In the genomic region with DNA sequence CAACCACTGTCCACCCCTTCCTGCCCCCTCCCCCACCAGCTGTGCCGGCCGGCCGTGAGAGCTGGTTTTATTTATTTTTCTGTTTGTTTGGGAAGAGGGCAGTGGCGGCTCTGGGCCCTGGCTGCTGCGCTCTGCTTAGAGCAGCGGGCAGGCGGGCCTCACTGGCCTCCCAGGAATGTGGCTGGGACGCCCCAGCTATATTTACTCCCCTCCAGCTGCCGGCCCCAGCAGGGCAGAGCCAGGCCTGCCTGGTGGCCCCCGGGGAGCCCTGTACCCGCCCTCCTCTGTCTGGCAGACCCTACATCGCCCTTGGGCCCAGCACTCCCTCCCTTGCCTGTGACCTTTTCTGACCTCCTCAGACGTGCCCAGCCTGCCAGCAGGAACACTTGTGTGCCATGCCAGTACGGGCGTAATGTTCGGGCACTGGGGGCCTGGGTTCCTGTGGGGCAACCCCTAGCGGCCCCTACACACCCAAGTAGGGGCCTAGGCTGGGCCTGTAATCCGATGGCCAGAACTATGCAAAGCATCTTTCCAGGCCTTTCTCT, we compare ENCODE assay signal across 9 cellular contexts. TPM values are rescaled to one million over a fixed set of nuclear protein-coding genes. Genes with fewer than 3 reads are reported as not detected.
DNase-seq lines count a peak whose midpoint lies in the region; ATAC-seq and TF ChIP-seq lines count a peak whose summit lies in the region.
"Had no signal": no experiment of that assay in that cellular context is flagged by ENCODE, and none has a peak within 500 bp of the region (broad histone marks: within the 10 kb centered on the region; RNA-seq: fewer than 3 reads in every experiment).

No MANE protein-coding gene starts in this region.

- intact Hi-C loops in A673 (cut with micrococcal nuclease; ENCODE audit: unreplicated experiment) (no loop called here), PC-3 (cut with micrococcal nuclease) (no loop called here)
- intact Hi-C loops in CD8-positive, alpha-beta T cell (cut with DNase I, micrococcal nuclease), result no loop called here

- TF ChIP-seq RAD21 in neural cell (conservative IDR thresholded peaks at IDR 0.05), result no peak

- TF ChIP-seq EP300 in neural cell (conservative IDR thresholded peaks at IDR 0.05; ENCODE audit: poor library complexity, severe bottlenecking), result no peak

- no peak for DNase-seq in A673 (ENCODE audit: low spot score)
- DNase-seq in Peyer's patch, result no peak
- peak; percentile 87 for DNase-seq in fibroblast of villous mesenchyme (ENCODE audit: low read depth)
- no peak for DNase-seq in CD8-positive, alpha-beta T cell
- no peak for DNase-seq in T-helper 2 cell
- DNase-seq in PC-3, result no peak
- DNase-seq: CD4-positive, CD25-positive, alpha-beta regulatory T cell had no signal

- no peaks in the 10 kb centered on the region for H3K9me3 Mint-ChIP-seq in CD8-positive, alpha-beta T cell
- H3K9me3 Mint-ChIP-seq: CD4-positive, CD25-positive, alpha-beta regulatory T cell had no signal

- H2AFZ ChIP-seq in neural cell (ENCODE audit: low read depth, low read length) (no peak overlapping the region), PC-3 (ENCODE audit: low read length) (no peak overlapping the region)

- BruUV-seq in A673 (replicated peaks; lab: Mats Ljungman, UMichigan) (no TSS peak), PC-3 (replicated peaks; lab: Mats Ljungman, UMichigan) (no TSS peak)

- H3K4me1 Mint-ChIP-seq in CD8-positive, alpha-beta T cell (ENCODE audit: low read depth), result peaks cover 53% of the 10 kb centered on the region

- TF ChIP-seq POLR2A in Peyer's patch (IDR thresholded peaks at IDR 0.05), result no peak

- no peak overlapping the region for H3K4me3 ChIP-seq in A673 (ENCODE audit: low read depth, low read length, poor library complexity, severe bottlenecking)
- H3K4me3 ChIP-seq in Peyer's patch, result no peak overlapping the region
- H3K4me3 ChIP-seq in fibroblast of villous mesenchyme (ENCODE audit: low read depth, low read length), result no peak overlapping the region
- H3K4me3 ChIP-seq in neural cell (ENCODE audit: low read length), result no peak overlapping the region
- no peak overlapping the region for H3K4me3 ChIP-seq in CD8-positive, alpha-beta T cell (ENCODE audit: low read depth, low read length)
- H3K4me3 ChIP-seq in PC-3 (ENCODE audit: low read length), result no peak overlapping the region

- H4K20me1 ChIP-seq in neural cell (ENCODE audit: insufficient read depth), result no peaks in the 10 kb centered on the region
- 0 out of 2 replicates have a peak, but pooled peaks cover 4% of the 10 kb centered on the region for H4K20me1 ChIP-seq in PC-3 (ENCODE audit: low read length)

- H3K9me2 ChIP-seq in neural cell (ENCODE audit: insufficient read depth, low read length), result no peaks in the 10 kb centered on the region
- H3K9me2 ChIP-seq in PC-3 (replicated peaks; ENCODE audit: low read length), result no peaks in the 10 kb centered on the region

- H3K79me2 ChIP-seq in neural cell (replicated peaks; ENCODE audit: insufficient read depth, low read length) (peaks cover 53% of the 10 kb centered on the region), PC-3 (ENCODE audit: low read length) (peaks cover 65% of the 10 kb centered on the region)

- H3K9me3 ChIP-seq in A673 (ENCODE audit: low read depth, low read length, poor library complexity, severe bottlenecking), result no peaks in the 10 kb centered on the region
- H3K9me3 ChIP-seq in Peyer's patch, result no peaks in the 10 kb centered on the region
- H3K9me3 ChIP-seq in neural cell (ENCODE audit: low read length), result no peaks in the 10 kb centered on the region
- no peaks in the 10 kb centered on the region for H3K9me3 ChIP-seq in CD8-positive, alpha-beta T cell (ENCODE audit: low read length)
- H3K9me3 ChIP-seq in PC-3 (ENCODE audit: low read length), result no peaks in the 10 kb centered on the region

- peaks cover 20% of the 10 kb centered on the region for H3K27me3 Mint-ChIP-seq in CD8-positive, alpha-beta T cell (ENCODE audit: low read depth)

- ATAC-seq in CD8-positive, alpha-beta T cell, result no peak
- ATAC-seq in HG03045 (IDR thresholded peaks at IDR 0.05; ENCODE audit: unreplicated experiment) (no peak), PC-3 (no peak)

- peak overlapping the region; percentile 34 for H3K9ac ChIP-seq in neural cell (ENCODE audit: low read length)
- no peak overlapping the region for H3K9ac ChIP-seq in PC-3 (ENCODE audit: low read length)

- TF ChIP-seq CTCF in A673 (conservative IDR thresholded peaks at IDR 0.05; ENCODE audit: low read depth, low read length) (no peak), Peyer's patch (IDR thresholded peaks at IDR 0.05) (no peak), fibroblast of villous mesenchyme (IDR thresholded peaks at IDR 0.05; ENCODE audit: insufficient read depth, low read depth, low read length) (no peak), neural cell (IDR thresholded peaks at IDR 0.05; ENCODE audit: poor library complexity, severe bottlenecking) (no peak), PC-3 (conservative IDR thresholded peaks at IDR 0.05; ENCODE audit: low read depth, low read length) (no peak)
- TF ChIP-seq CTCF in CD8-positive, alpha-beta T cell (IDR thresholded peaks at IDR 0.05), result no peak

- H3K4me2 ChIP-seq in neural cell (ENCODE audit: low read length) (no peak overlapping the region), PC-3 (ENCODE audit: low read length) (no peak overlapping the region)

- H3K27me3 ChIP-seq in A673 (replicated peaks; ENCODE audit: insufficient read depth, low read depth, low read length, poor library complexity) (no peaks in the 10 kb centered on the region), Peyer's patch (no peaks in the 10 kb centered on the region), neural cell (ENCODE audit: insufficient read depth, low read depth, low read length) (no peaks in the 10 kb centered on the region), PC-3 (ENCODE audit: low read length) (peaks cover under 1% of the 10 kb centered on the region; the same call in 1 of the 2 replicates)
- H3K27me3 ChIP-seq in CD8-positive, alpha-beta T cell (ENCODE audit: insufficient read depth, low read length), result peaks cover 12% of the 10 kb centered on the region

- H3K4me1 ChIP-seq in A673 (ENCODE audit: insufficient read depth, low read length, poor library complexity, severe bottlenecking), result peaks cover 90% of the 10 kb centered on the region
- H3K4me1 ChIP-seq in Peyer's patch, result peaks cover 10 to 87% (median 57%) of the 10 kb centered on the region in 4 donors
- peaks cover 39% of the 10 kb centered on the region for H3K4me1 ChIP-seq in CD8-positive, alpha-beta T cell (ENCODE audit: insufficient read depth, low read length)
- H3K4me1 ChIP-seq in PC-3 (ENCODE audit: insufficient read depth, low read length), result peaks cover 43% of the 10 kb centered on the region

- H3K36me3 ChIP-seq in A673 (ENCODE audit: insufficient read depth, low read length, poor library complexity, severe bottlenecking) (no peaks in the 10 kb centered on the region), Peyer's patch (no peaks in the 10 kb centered on the region), neural cell (ENCODE audit: insufficient read depth, low read length) (no peaks in the 10 kb centered on the region), PC-3 (ENCODE audit: low read depth, low read length) (no peaks in the 10 kb centered on the region)
- no peaks in the 10 kb centered on the region for H3K36me3 ChIP-seq in CD8-positive, alpha-beta T cell (ENCODE audit: insufficient read depth, low read length)

- no peaks in the 10 kb centered on the region for H3K36me3 Mint-ChIP-seq in CD8-positive, alpha-beta T cell

- H3K27ac Mint-ChIP-seq in CD8-positive, alpha-beta T cell, result no peak overlapping the region
- H3K27ac Mint-ChIP-seq: CD4-positive, CD25-positive, alpha-beta regulatory T cell had no signal

- no peak overlapping the region for H3K4me3 Mint-ChIP-seq in CD8-positive, alpha-beta T cell
- H3K4me3 Mint-ChIP-seq: CD4-positive, CD25-positive, alpha-beta regulatory T cell had no signal

- POLR2A ChIA-PET in A673 (lab: Charles Lee; ENCODE audit: low non-redundant PET), result no interaction called here
- POLR2A ChIA-PET in CD8-positive, alpha-beta T cell (lab: Charles Lee), result no interaction called here
- POLR2A ChIA-PET in PC-3 (lab: Charles Lee; ENCODE audit: unreplicated experiment), result no interaction called here

- H3K27ac ChIP-seq in A673 (ENCODE audit: low read depth, low read length, poor library complexity, severe bottlenecking) (peak overlapping the region; percentile 56), Peyer's patch (peak overlapping the region; percentile 35 to 96 (median 74)), neural cell (ENCODE audit: low read length) (no peak overlapping the region), PC-3 (ENCODE audit: low read length) (no peak overlapping the region)
- H3K27ac ChIP-seq in CD8-positive, alpha-beta T cell (ENCODE audit: low read depth, low read length), result no peak overlapping the region

- no peaks in the 10 kb centered on the region for H3F3A ChIP-seq in neural cell (ENCODE audit: insufficient read depth, low read length, poor library complexity, severe bottlenecking)
- H3F3A ChIP-seq in PC-3 (ENCODE audit: low read length, unreplicated experiment), result peaks cover 3% of the 10 kb centered on the region

- CTCF ChIA-PET in A673 (lab: Charles Lee) (interaction anchor here (0.9 kb wide), 1 partner anchor 111 kb away, joined by 3 read pairs; no protein-coding TSS in a partner anchor), PC-3 (lab: Charles Lee) (interaction anchor here (0.5 kb wide), 1 partner anchor 18 kb away, joined by 3 read pairs; no protein-coding TSS in a partner anchor)
- CTCF ChIA-PET in CD8-positive, alpha-beta T cell (lab: Charles Lee), result interaction anchor here (0.9 kb wide), 1 partner anchor 110 kb away, joined by 3 read pairs; no protein-coding TSS in a partner anchor

TF ChIP-seq in neural cell, 6 proteins besides CTCF, POLR2A, EP300 and RAD21 (continues in another document):
- TF ChIP-seq EZH2 (IDR thresholded peaks at IDR 0.05; ENCODE audit: borderline replicate concordance, insufficient read depth, low read length, poor library complexity, severe bottlenecking) (no peak), TAF1 (IDR thresholded peaks at IDR 0.05; ENCODE audit: low read depth) (no peak)

RNA-seq across cellular contexts. Expression of a gene that starts 7.7 kb away (rescaled TPM):
- total RNA-seq in A673 (2021), result 56.4 and 57.2 TPM in 2 replicates
- total RNA-seq in Peyer's patch, result 10 to 100 TPM; 21.7 to 49.5 (median 30.9) TPM
- 75.4 and 79.5 TPM in 2 replicates for total RNA-seq in fibroblast of villous mesenchyme
- 24.4 and 38.0 TPM in 2 replicates for polyA plus RNA-seq in neural cell
- 37.0 and 40.1 TPM in 2 replicates for polyA minus RNA-seq in neural cell
- 1 to 10 TPM; 4.1 to 4.7 TPM for total RNA-seq in CD8-positive, alpha-beta T cell
- total RNA-seq in PC-3 (2014; rRNA removed), result 31.1 and 42.4 TPM in 2 replicates

Comparison
In these comparisons a context has a peak if more than half of its experiments do, and no peak if none do; other contexts are left out.
1. H3K27ac ChIP-seq: peak in A673 (single experiment) and Peyer's patch (4 of 4); none in neural cell (single experiment), CD8-positive, alpha-beta T cell (single experiment) and PC-3 (single experiment).